11 cellular contexts compared by ENCODE assay signal in genomic region chr3:183527421-183527979, GRCh38. TPM values are rescaled to one million over a fixed set of nuclear protein-coding genes. Genes with fewer than 3 reads are reported as not detected.
A peak's percentile ranks its signal among the peaks of the same experiment; 100 is the strongest.
DNase-seq lines count a peak whose midpoint lies in the region; ATAC-seq and FAIRE-seq lines count a peak whose summit lies in the region.
"Had no signal": no experiment of that assay in that cellular context is flagged by ENCODE, and none has a peak within 500 bp of the region (broad histone marks: within the 10 kb centered on the region; RNA-seq: fewer than 3 reads in every experiment).

No MANE protein-coding gene starts in this region.

- peak overlapping the region; percentile 34 for H3K27ac ChIP-seq in CD4-positive, CD25-positive, alpha-beta regulatory T cell (ENCODE audit: insufficient read depth, low read length, poor library complexity, severe bottlenecking)
- H3K27ac ChIP-seq in mesendoderm (ENCODE audit: low read depth, low read length), result no peak overlapping the region
- H3K27ac ChIP-seq: right lobe of liver had no signal

- H2BK15ac ChIP-seq in mesendoderm (replicated peaks; ENCODE audit: low read depth), result no peak overlapping the region

- H3K9me3 Mint-ChIP-seq in CD4-positive, CD25-positive, alpha-beta regulatory T cell, result peaks cover 0 to 2% (median 0%) of the 10 kb centered on the region in 7 donors
- H3K9me3 Mint-ChIP-seq in T-helper 2 cell treated with Interferon-gamma antibody and Interleukin-4, amounts not matched to agents 5 μg/mL and 100 μg/mL, for 36 hours, result no peaks in the 10 kb centered on the region

- ATAC-seq in CD4-positive, CD25-positive, alpha-beta regulatory T cell (ENCODE audit: low read depth in 2 of 2), result peak in 1 of 2 donors; percentile 43
- ATAC-seq in GM19324 (IDR thresholded peaks at IDR 0.05; ENCODE audit: low FRiP score, unreplicated experiment) (peak; percentile 78), HG03095 (IDR thresholded peaks at IDR 0.05; ENCODE audit: unreplicated experiment) (peak; percentile 83)

- H3K18ac ChIP-seq in mesendoderm (ENCODE audit: low read length), result no peak overlapping the region

- H4K8ac ChIP-seq in mesendoderm (ENCODE audit: low read depth, low read length), result no peak overlapping the region

- no peak overlapping the region for H3K4ac ChIP-seq in mesendoderm (ENCODE audit: low read depth, low read length)

- no peak overlapping the region for H3K56ac ChIP-seq in mesendoderm (ENCODE audit: low read length)

- peak overlapping the region; percentile 17 for H3K4me3 ChIP-seq in CD4-positive, CD25-positive, alpha-beta regulatory T cell (ENCODE audit: low read depth, low read length)
- no peak overlapping the region for H3K4me3 ChIP-seq in mesendoderm (ENCODE audit: low read length)
- H3K4me3 ChIP-seq: right lobe of liver had no signal

- H3K36me3 ChIP-seq in CD4-positive, CD25-positive, alpha-beta regulatory T cell (ENCODE audit: control insufficient read depth, insufficient read depth, low read length), result peaks cover 53% of the 10 kb centered on the region
- no peaks in the 10 kb centered on the region for H3K36me3 ChIP-seq in mesendoderm (ENCODE audit: control insufficient read depth, insufficient read depth, low read length)
- H3K36me3 ChIP-seq: right lobe of liver had no signal

- peaks cover 70% of the 10 kb centered on the region for H3K36me3 Mint-ChIP-seq in CD4-positive, CD25-positive, alpha-beta regulatory T cell
- H3K36me3 Mint-ChIP-seq in T-helper 2 cell treated with Interferon-gamma antibody and Interleukin-4, amounts not matched to agents 5 μg/mL and 100 μg/mL, for 36 hours (ENCODE audit: low read depth), result peaks cover 64% of the 10 kb centered on the region

- H3K79me1 ChIP-seq in mesendoderm (ENCODE audit: low read length), result no peaks in the 10 kb centered on the region

- DNase-seq in CD4-positive, CD25-positive, alpha-beta regulatory T cell, result peak in 1 of 3 donors; percentile 67
- DNase-seq in T-helper 2 cell treated with Interferon-gamma antibody and Interleukin-4, amounts not matched to agents 5 μg/mL and 100 μg/mL, for 36 hours (ENCODE audit: low spot score), result no peak
- DNase-seq in NCI-H128 (lab: John Stamatoyannopoulos, UW; ENCODE audit: unreplicated experiment), result no peak
- no peak for DNase-seq in frontal cortex (ENCODE audit: low spot score in 2 of 2)
- no peak for DNase-seq in mesendoderm
- DNase-seq in superior temporal gyrus (ENCODE audit: extremely low spot score), result no peak
- DNase-seq: activated effector memory CD4-positive, alpha-beta T cell treated with Interleukin-2 at 50 U/mL for 16 hours; right lobe of liver had no signal

- no peaks in the 10 kb centered on the region for H3K27me3 Mint-ChIP-seq in CD4-positive, CD25-positive, alpha-beta regulatory T cell
- H3K27me3 Mint-ChIP-seq in T-helper 2 cell treated with Interferon-gamma antibody and Interleukin-4, amounts not matched to agents 5 μg/mL and 100 μg/mL, for 36 hours (ENCODE audit: low read depth), result no peaks in the 10 kb centered on the region

- no peak overlapping the region for H3K9ac ChIP-seq in mesendoderm (ENCODE audit: low read length)

- H3K79me2 ChIP-seq in mesendoderm (ENCODE audit: control insufficient read depth, insufficient read depth, low read length), result no peaks in the 10 kb centered on the region

- H3K4me1 ChIP-seq in CD4-positive, CD25-positive, alpha-beta regulatory T cell (ENCODE audit: control insufficient read depth, insufficient read depth, low read length, poor library complexity, severe bottlenecking), result peaks cover 14% of the 10 kb centered on the region
- no peaks in the 10 kb centered on the region for H3K4me1 ChIP-seq in mesendoderm (ENCODE audit: control insufficient read depth, low read depth, low read length)
- H3K4me1 ChIP-seq: right lobe of liver had no signal

- H4K5ac ChIP-seq in mesendoderm (ENCODE audit: low read length), result no peak overlapping the region

- H2BK120ac ChIP-seq in mesendoderm (ENCODE audit: low read depth, low read length), result no peak overlapping the region

- no peaks in the 10 kb centered on the region for H3K27me3 ChIP-seq in CD4-positive, CD25-positive, alpha-beta regulatory T cell (ENCODE audit: control insufficient read depth, insufficient read depth, low read length)
- no peaks in the 10 kb centered on the region for H3K27me3 ChIP-seq in mesendoderm (ENCODE audit: insufficient read depth, low read length, poor library complexity)
- H3K27me3 ChIP-seq: right lobe of liver had no signal

- no CpG with 5 or more reads among the region's 6 CpGs for WGBS in mesendoderm (ENCODE audit: extremely low coverage, insufficient coverage, low lambda C conversion rate)

- peak overlapping the region in 2 of 4 donors; percentile 43 to 70 for H3K4me3 Mint-ChIP-seq in CD4-positive, CD25-positive, alpha-beta regulatory T cell
- peak overlapping the region; percentile 70 for H3K4me3 Mint-ChIP-seq in T-helper 2 cell treated with Interferon-gamma antibody and Interleukin-4, amounts not matched to agents 5 μg/mL and 100 μg/mL, for 36 hours

- no peak overlapping the region for H2AK5ac ChIP-seq in mesendoderm (ENCODE audit: low read length)

- H3K9me3 ChIP-seq in CD4-positive, CD25-positive, alpha-beta regulatory T cell (ENCODE audit: control insufficient read depth in 2 of 2, low read length in 2 of 2), result no peaks in the 10 kb centered on the region
- H3K9me3 ChIP-seq: right lobe of liver had no signal

- H2BK5ac ChIP-seq in mesendoderm (ENCODE audit: low read length), result no peak overlapping the region

- H3K4me2 ChIP-seq in mesendoderm (ENCODE audit: low read length), result no peak overlapping the region

- peaks cover 25 to 59% (median 43%) of the 10 kb centered on the region in 4 donors for H3K4me1 Mint-ChIP-seq in CD4-positive, CD25-positive, alpha-beta regulatory T cell
- peaks cover 38% of the 10 kb centered on the region for H3K4me1 Mint-ChIP-seq in T-helper 2 cell treated with Interferon-gamma antibody and Interleukin-4, amounts not matched to agents 5 μg/mL and 100 μg/mL, for 36 hours (ENCODE audit: low read depth)

- peak overlapping the region; percentile 52 to 80 (median 72) for H3K27ac Mint-ChIP-seq in CD4-positive, CD25-positive, alpha-beta regulatory T cell
- H3K27ac Mint-ChIP-seq in T-helper 2 cell treated with Interferon-gamma antibody and Interleukin-4, amounts not matched to agents 5 μg/mL and 100 μg/mL, for 36 hours, result peak overlapping the region; percentile 81

- H3K23ac ChIP-seq in mesendoderm (ENCODE audit: low read length), result no peak overlapping the region

- FAIRE-seq in frontal cortex (lab: Jason Lieb, UNC), result no peak

RNA-seq across cellular contexts. Expression of gene KLHL6, which starts 28.0 kb away (rescaled TPM):
- total RNA-seq in CD4-positive, CD25-positive, alpha-beta regulatory T cell, result 48.2 TPM
- polyA plus RNA-seq in CD4-positive, CD25-positive, alpha-beta regulatory T cell, result 10 to 100 TPM; 17.8 to 21.8 (median 19.3) TPM
- total RNA-seq in frontal cortex, result 0.41 TPM
- polyA plus RNA-seq in mesendoderm (2013, experiment 1 of 2), result 0.08 TPM
- 0.06 TPM for polyA plus RNA-seq in mesendoderm (2013, experiment 2 of 2)
- total RNA-seq: MCF 10A had no signal

Comparison
In these comparisons a context has a peak if more than half of its experiments do, and no peak if none do; other contexts are left out.
1. RNA of gene KLHL6, which starts 28.0 kb away (total RNA-seq): 48.2 TPM in CD4-positive, CD25-positive, alpha-beta regulatory T cell (single experiment); 0.41 TPM in frontal cortex (single experiment); every median in the first group is over 10 times any median in the second.